8 cellular contexts compared by ENCODE assay signal in the genomic region with DNA sequence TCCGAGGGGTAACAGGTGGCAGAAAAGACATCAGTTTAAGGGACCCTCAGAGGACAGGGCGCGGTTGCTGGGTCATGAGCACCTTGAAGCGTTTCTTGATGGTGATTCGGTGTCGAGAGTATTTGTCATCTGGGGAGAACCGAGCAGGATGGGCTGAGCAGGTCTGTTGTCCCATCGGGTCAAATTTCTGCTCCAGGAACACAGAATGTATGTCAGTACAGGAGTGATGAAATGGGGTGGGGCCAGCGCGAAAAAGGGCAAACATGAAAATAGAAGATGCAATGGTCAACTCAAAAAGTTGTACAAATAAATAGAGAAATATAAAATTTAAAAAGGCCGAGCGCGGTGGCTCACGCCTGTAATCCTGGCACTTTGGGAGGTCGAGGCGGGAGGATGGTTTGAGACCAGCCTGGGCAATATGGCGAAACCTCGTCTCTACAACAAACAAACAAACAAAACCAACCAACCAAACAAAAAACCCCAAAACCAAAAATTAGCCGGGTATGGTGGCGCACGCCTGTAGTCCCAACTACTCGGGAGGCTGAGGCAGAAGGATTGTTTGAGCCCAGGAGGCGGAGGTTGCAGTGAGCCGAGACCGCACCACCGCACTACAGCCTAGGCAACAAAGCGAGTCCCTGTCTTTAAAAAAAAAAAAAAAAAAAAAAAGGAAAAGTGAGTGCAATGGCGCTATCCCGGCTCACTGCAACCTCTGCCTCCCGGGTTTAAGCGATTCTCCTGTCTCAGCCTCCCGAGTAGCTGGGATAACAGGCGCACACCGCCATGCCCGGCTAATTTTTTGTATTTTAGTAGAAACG. TPM values are rescaled to one million over a fixed set of nuclear protein-coding genes. Genes with fewer than 3 reads are reported as not detected.
DNase-seq lines count a peak whose midpoint lies in the region; ATAC-seq, FAIRE-seq and TF ChIP-seq lines count a peak whose summit lies in the region.

No MANE protein-coding gene starts in this region.

- no peak for FAIRE-seq in urothelium cell line (lab: Jason Lieb, UNC)

- H3K27me3 ChIP-seq in HAP-1 (ENCODE audit: low read depth), result no peaks in the 10 kb centered on the region
- no peaks in the 10 kb centered on the region for H3K27me3 ChIP-seq in RWPE2 (ENCODE audit: insufficient read depth, poor library complexity, severe bottlenecking)
- no peaks in the 10 kb centered on the region for H3K27me3 ChIP-seq in foreskin keratinocyte

- H3K4me3 ChIP-seq in HAP-1 (peak overlapping the region; percentile 90), RWPE2 (ENCODE audit: severe bottlenecking) (peak overlapping the region; percentile 60), skeletal muscle cell (ENCODE audit: low read depth, low read length) (peak overlapping the region; percentile 60)

- H3K27ac ChIP-seq in RWPE2 (ENCODE audit: poor library complexity, severe bottlenecking) (peak overlapping the region; percentile 72), foreskin keratinocyte (peak overlapping the region; percentile 80)

- TF ChIP-seq CTCF in RWPE2 (IDR thresholded peaks at IDR 0.05; ENCODE audit: poor library complexity, severe bottlenecking) (no peak), foreskin keratinocyte (conservative IDR thresholded peaks at IDR 0.05) (no peak)

- H3K4me1 ChIP-seq in HAP-1, result peaks cover 26% of the 10 kb centered on the region
- H3K4me1 ChIP-seq in RWPE2 (ENCODE audit: insufficient read depth, poor library complexity, severe bottlenecking), result peaks cover 8% of the 10 kb centered on the region
- peaks cover 4% of the 10 kb centered on the region for H3K4me1 ChIP-seq in foreskin keratinocyte

- H3K9me3 ChIP-seq in HAP-1 (no peaks in the 10 kb centered on the region), RWPE2 (ENCODE audit: severe bottlenecking) (no peaks in the 10 kb centered on the region)

- DNase-seq in HAP-1 (ENCODE audit: low spot score in 2 of 2) (no peak), RWPE2 (ENCODE audit: low spot score) (no peak), foreskin keratinocyte (no peak), skeletal muscle cell (ENCODE audit: low read depth) (no peak), NCI-H748 (lab: John Stamatoyannopoulos, UW; ENCODE audit: unreplicated experiment) (no peak), urothelium cell line (ENCODE audit: low spot score) (no peak), NCI-H2196 (lab: John Stamatoyannopoulos, UW; ENCODE audit: unreplicated experiment) (no peak)

- peaks cover 25% of the 10 kb centered on the region for H3K36me3 ChIP-seq in HAP-1 (replicated peaks)
- H3K36me3 ChIP-seq in RWPE2 (ENCODE audit: low read depth), result peaks cover 39% of the 10 kb centered on the region

- ATAC-seq in RWPE2 (ENCODE audit: low read depth), result no peak
- no peak for ATAC-seq in foreskin keratinocyte
- ATAC-seq in HG03095 (IDR thresholded peaks at IDR 0.05; ENCODE audit: unreplicated experiment), result no peak

- in situ Hi-C loops in HAP-1 (cut with MboI; ENCODE audit: low sequenced_read_pairs), result no loop called here

RNA-seq across cellular contexts. Expression of a gene that starts 0.8 kb away (rescaled TPM):
- 336 and 352 TPM in 2 replicates for total RNA-seq in foreskin keratinocyte
- polyA plus RNA-seq in foreskin keratinocyte, result 493 and 498 TPM in 2 replicates

RNA-seq across cellular contexts. Expression of a gene that starts 1.0 kb away (rescaled TPM):
- not detected in 2 replicates for total RNA-seq in foreskin keratinocyte
- polyA plus RNA-seq in foreskin keratinocyte, result not detected in 2 replicates

RNA-seq across cellular contexts. Expression of a gene that starts 4.5 kb away (rescaled TPM):
- 6.4 and 6.9 TPM in 2 replicates for total RNA-seq in foreskin keratinocyte
- polyA plus RNA-seq in foreskin keratinocyte, result 1.0 TPM in 2 replicates

RNA-seq across cellular contexts. Expression of a gene that starts 24.9 kb away (rescaled TPM):
- 32.6 and 36.4 TPM in 2 replicates for total RNA-seq in foreskin keratinocyte
- polyA plus RNA-seq in foreskin keratinocyte, result 44.5 and 50.0 TPM in 2 replicates
